In the genomic region with DNA sequence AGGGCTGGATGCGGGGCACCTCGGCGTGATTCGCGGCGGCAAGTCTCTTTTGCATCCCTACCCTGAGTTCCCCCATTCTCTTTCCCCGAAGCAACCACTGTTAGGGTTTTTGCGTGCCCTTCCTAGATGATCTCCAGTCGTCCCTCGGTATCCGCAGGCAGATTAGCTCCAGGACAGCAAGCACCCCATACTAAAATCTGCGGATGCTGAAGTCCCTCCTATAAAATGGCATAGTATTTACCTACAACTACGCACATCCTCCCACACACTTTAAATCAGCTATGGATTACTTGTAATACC, we compare ENCODE assay signal across 1 cellular context.
TF ChIP-seq lines count a peak whose summit lies in the region.

No MANE protein-coding gene starts in this region.

TF ChIP-seq in GM12878, 131 proteins besides CTCF, POLR2A, EP300 and RAD21:
- TF ChIP-seq, protein P1, sequence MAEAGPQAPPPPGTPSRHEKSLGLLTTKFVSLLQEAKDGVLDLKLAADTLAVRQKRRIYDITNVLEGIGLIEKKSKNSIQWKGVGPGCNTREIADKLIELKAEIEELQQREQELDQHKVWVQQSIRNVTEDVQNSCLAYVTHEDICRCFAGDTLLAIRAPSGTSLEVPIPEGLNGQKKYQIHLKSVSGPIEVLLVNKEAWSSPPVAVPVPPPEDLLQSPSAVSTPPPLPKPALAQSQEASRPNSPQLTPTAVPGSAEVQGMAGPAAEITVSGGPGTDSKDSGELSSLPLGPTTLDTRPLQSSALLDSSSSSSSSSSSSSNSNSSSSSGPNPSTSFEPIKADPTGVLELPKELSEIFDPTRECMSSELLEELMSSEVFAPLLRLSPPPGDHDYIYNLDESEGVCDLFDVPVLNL (IDR thresholded peaks at IDR 0.05; ENCODE audit: low read depth, low read length): no peak
- TF ChIP-seq, protein P2, sequence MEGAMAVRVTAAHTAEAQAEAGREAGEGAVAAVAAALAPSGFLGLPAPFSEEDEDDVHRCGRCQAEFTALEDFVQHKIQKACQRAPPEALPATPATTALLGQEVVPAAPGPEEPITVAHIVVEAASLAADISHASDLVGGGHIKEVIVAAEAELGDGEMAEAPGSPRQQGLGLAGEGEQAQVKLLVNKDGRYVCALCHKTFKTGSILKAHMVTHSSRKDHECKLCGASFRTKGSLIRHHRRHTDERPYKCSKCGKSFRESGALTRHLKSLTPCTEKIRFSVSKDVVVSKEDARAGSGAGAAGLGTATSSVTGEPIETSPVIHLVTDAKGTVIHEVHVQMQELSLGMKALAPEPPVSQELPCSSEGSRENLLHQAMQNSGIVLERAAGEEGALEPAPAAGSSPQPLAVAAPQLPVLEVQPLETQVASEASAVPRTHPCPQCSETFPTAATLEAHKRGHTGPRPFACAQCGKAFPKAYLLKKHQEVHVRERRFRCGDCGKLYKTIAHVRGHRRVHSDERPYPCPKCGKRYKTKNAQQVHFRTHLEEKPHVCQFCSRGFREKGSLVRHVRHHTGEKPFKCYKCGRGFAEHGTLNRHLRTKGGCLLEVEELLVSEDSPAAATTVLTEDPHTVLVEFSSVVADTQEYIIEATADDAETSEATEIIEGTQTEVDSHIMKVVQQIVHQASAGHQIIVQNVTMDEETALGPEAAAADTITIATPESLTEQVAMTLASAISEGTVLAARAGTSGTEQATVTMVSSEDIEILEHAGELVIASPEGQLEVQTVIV (IDR thresholded peaks at IDR 0.05; ENCODE audit: borderline replicate concordance, partially characterized antibody): no peak
- TF ChIP-seq MEF2B (IDR thresholded peaks at IDR 0.05; ENCODE audit: partially characterized antibody, poor library complexity, severe bottlenecking) (no peak), GATAD2B (conservative IDR thresholded peaks at IDR 0.05; ENCODE audit: low read depth) (0 out of 2 replicates have a peak, but pooled peaks have one; percentile 43), SREBF1 (IDR thresholded peaks at IDR 0.05; ENCODE audit: low read length) (no peak), PAX5 (IDR thresholded peaks at IDR 0.05; ENCODE audit: borderline replicate concordance, low read depth, low read length) (no peak), YBX1 (IDR thresholded peaks at IDR 0.05) (no peak), KLF5 (IDR thresholded peaks at IDR 0.05; ENCODE audit: partially characterized antibody) (no peak), DPF2 (IDR thresholded peaks at IDR 0.05) (0 out of 2 replicates have a peak, but pooled peaks have one; percentile 5), ESRRA (IDR thresholded peaks at IDR 0.05; ENCODE audit: low read length) (no peak), ZNF207 (IDR thresholded peaks at IDR 0.05; ENCODE audit: borderline replicate concordance) (no peak), BHLHE40 (IDR thresholded peaks at IDR 0.05; ENCODE audit: borderline replicate concordance in 1 of 2, low read depth in 2 of 2, low read length in 1 of 2) (no peak), MYC (IDR thresholded peaks at IDR 0.05; ENCODE audit: insufficient read depth, insufficient read length, insufficient replicate concordance, low read length, severe bottlenecking) (no peak), NFXL1 (IDR thresholded peaks at IDR 0.05; ENCODE audit: borderline replicate concordance) (no peak), LARP7 (IDR thresholded peaks at IDR 0.05) (0 out of 2 replicates have a peak, but pooled peaks have one; percentile 58), NRF1 (conservative IDR thresholded peaks at IDR 0.05; ENCODE audit: low read depth, low read length) (no peak)
- TF ChIP-seq, protein P3, sequence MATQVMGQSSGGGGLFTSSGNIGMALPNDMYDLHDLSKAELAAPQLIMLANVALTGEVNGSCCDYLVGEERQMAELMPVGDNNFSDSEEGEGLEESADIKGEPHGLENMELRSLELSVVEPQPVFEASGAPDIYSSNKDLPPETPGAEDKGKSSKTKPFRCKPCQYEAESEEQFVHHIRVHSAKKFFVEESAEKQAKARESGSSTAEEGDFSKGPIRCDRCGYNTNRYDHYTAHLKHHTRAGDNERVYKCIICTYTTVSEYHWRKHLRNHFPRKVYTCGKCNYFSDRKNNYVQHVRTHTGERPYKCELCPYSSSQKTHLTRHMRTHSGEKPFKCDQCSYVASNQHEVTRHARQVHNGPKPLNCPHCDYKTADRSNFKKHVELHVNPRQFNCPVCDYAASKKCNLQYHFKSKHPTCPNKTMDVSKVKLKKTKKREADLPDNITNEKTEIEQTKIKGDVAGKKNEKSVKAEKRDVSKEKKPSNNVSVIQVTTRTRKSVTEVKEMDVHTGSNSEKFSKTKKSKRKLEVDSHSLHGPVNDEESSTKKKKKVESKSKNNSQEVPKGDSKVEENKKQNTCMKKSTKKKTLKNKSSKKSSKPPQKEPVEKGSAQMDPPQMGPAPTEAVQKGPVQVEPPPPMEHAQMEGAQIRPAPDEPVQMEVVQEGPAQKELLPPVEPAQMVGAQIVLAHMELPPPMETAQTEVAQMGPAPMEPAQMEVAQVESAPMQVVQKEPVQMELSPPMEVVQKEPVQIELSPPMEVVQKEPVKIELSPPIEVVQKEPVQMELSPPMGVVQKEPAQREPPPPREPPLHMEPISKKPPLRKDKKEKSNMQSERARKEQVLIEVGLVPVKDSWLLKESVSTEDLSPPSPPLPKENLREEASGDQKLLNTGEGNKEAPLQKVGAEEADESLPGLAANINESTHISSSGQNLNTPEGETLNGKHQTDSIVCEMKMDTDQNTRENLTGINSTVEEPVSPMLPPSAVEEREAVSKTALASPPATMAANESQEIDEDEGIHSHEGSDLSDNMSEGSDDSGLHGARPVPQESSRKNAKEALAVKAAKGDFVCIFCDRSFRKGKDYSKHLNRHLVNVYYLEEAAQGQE (IDR thresholded peaks at IDR 0.05; ENCODE audit: low read depth, low read length): no peak
- TF ChIP-seq, protein P4, sequence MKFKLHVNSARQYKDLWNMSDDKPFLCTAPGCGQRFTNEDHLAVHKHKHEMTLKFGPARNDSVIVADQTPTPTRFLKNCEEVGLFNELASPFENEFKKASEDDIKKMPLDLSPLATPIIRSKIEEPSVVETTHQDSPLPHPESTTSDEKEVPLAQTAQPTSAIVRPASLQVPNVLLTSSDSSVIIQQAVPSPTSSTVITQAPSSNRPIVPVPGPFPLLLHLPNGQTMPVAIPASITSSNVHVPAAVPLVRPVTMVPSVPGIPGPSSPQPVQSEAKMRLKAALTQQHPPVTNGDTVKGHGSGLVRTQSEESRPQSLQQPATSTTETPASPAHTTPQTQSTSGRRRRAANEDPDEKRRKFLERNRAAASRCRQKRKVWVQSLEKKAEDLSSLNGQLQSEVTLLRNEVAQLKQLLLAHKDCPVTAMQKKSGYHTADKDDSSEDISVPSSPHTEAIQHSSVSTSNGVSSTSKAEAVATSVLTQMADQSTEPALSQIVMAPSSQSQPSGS (IDR thresholded peaks at IDR 0.05; ENCODE audit: low read length): no peak
TF ChIP-seq in GM12878: peak in this region for 3.
